ENCODE assay signal across 18 cellular contexts in genomic region chr10:15314482-15315070, GRCh38. TPM values are rescaled to one million over a fixed set of nuclear protein-coding genes. Genes with fewer than 3 reads are reported as not detected.
DNase-seq lines count a peak whose midpoint lies in the region; ATAC-seq, FAIRE-seq and TF ChIP-seq lines count a peak whose summit lies in the region.
"Had no signal": no experiment of that assay in that cellular context is flagged by ENCODE, and none has a peak within 500 bp of the region (broad histone marks: within the 10 kb centered on the region; RNA-seq: fewer than 3 reads in every experiment).

No MANE protein-coding gene starts in this region.

- no peak overlapping the region for H3K27ac Mint-ChIP-seq in astrocyte (ENCODE audit: unreplicated experiment)
- H3K27ac Mint-ChIP-seq: CD14-positive monocyte, IgD-negative memory B cell had no signal

- ATAC-seq in HG02642 (IDR thresholded peaks at IDR 0.05; ENCODE audit: poor library complexity, unreplicated experiment) (no peak), HG03354 (IDR thresholded peaks at IDR 0.05; ENCODE audit: poor library complexity, severe bottlenecking, unreplicated experiment) (no peak)
- ATAC-seq: A549, GM12878, HCT116, PC-3 had no signal

- no peak overlapping the region for H4K8ac ChIP-seq in trophoblast cell (ENCODE audit: low read depth, low read length)

- no peak overlapping the region for H2AFZ ChIP-seq in astrocyte (ENCODE audit: low read depth, low read length)
- no peak overlapping the region for H2AFZ ChIP-seq in endothelial cell of umbilical vein (ENCODE audit: low read depth, low read length)
- H2AFZ ChIP-seq in trophoblast cell (ENCODE audit: insufficient read depth, low read length, poor library complexity): no peak overlapping the region

- no peak overlapping the region for H3K23ac ChIP-seq in trophoblast cell (ENCODE audit: low read length)

- no CpG with 5 or more reads among the region's 17 CpGs for WGBS in trophoblast cell (ENCODE audit: extremely low coverage, insufficient coverage, insufficient read length)

- H3K27me3 ChIP-seq in BLaER1 (no peaks in the 10 kb centered on the region), astrocyte (ENCODE audit: insufficient read depth, low read length) (no peaks in the 10 kb centered on the region), endothelial cell of umbilical vein (ENCODE audit: control insufficient read depth in 2 of 2, insufficient read depth in 2 of 2, low read length in 2 of 2) (no peaks in the 10 kb centered on the region), trophoblast cell (ENCODE audit: insufficient read depth, low read length) (no peaks in the 10 kb centered on the region)

- H3K4ac ChIP-seq in trophoblast cell (ENCODE audit: low read depth, low read length): no peak overlapping the region

- H3K4me1 ChIP-seq in BLaER1: peaks cover 23% of the 10 kb centered on the region
- peaks cover 11% of the 10 kb centered on the region for H3K4me1 ChIP-seq in astrocyte (ENCODE audit: insufficient read depth, low read length)
- peaks cover 34% of the 10 kb centered on the region for H3K4me1 ChIP-seq in endothelial cell of umbilical vein (ENCODE audit: control insufficient read depth, extremely low read depth, insufficient read depth, low read length)
- peaks cover 13 to 18% of the 10 kb centered on the region in 2 experiments for H3K4me1 ChIP-seq in trophoblast cell (ENCODE audit: control insufficient read depth in 1 of 2, insufficient read depth in 2 of 2, low read length in 2 of 2)
- H3K4me1 ChIP-seq: A549 had no signal

- H3K36me3 ChIP-seq in BLaER1 (peaks cover 55% of the 10 kb centered on the region), astrocyte (ENCODE audit: insufficient read depth, low read length) (no peaks in the 10 kb centered on the region), endothelial cell of umbilical vein (ENCODE audit: control insufficient read depth in 2 of 2, extremely low read depth in 1 of 2, insufficient read depth in 2 of 2, low read length in 2 of 2) (no peaks in the 10 kb centered on the region), trophoblast cell (ENCODE audit: control insufficient read depth in 1 of 2, insufficient read depth in 2 of 2, low read length in 2 of 2) (no peaks in the 10 kb centered on the region)

- H3K14ac ChIP-seq in trophoblast cell (ENCODE audit: low read length): no peak overlapping the region

- H3K4me2 ChIP-seq in BLaER1: 0 out of 2 replicates have a peak overlapping the region, but pooled peaks have one; percentile 18
- H3K4me2 ChIP-seq in astrocyte (ENCODE audit: low read length): peak overlapping the region; percentile 69
- H3K4me2 ChIP-seq in endothelial cell of umbilical vein (ENCODE audit: insufficient read depth, low read length): no peak overlapping the region
- H3K4me2 ChIP-seq in trophoblast cell (ENCODE audit: low read length): no peak overlapping the region
- H3K4me2 ChIP-seq: A549 had no signal

- peaks cover 16% of the 10 kb centered on the region for H3K4me1 Mint-ChIP-seq in astrocyte (ENCODE audit: low read depth, unreplicated experiment)

- H3K4me3 Mint-ChIP-seq in astrocyte (ENCODE audit: unreplicated experiment): no peak overlapping the region
- H3K4me3 Mint-ChIP-seq: IgD-negative memory B cell had no signal

- BruUV-seq in endothelial cell of umbilical vein (replicated peaks; lab: Mats Ljungman, UMichigan): no TSS peak

- no peak overlapping the region for H3K4me3 ChIP-seq in BLaER1
- no peak overlapping the region for H3K4me3 ChIP-seq in astrocyte (ENCODE audit: insufficient read depth, low read depth, low read length)
- no peak overlapping the region for H3K4me3 ChIP-seq in endothelial cell of umbilical vein (replicated peaks in 1 of 3; ENCODE audit: insufficient read depth in 1 of 3, low read depth in 1 of 3, low read length in 3 of 3)
- H3K4me3 ChIP-seq in trophoblast cell (ENCODE audit: low read depth, low read length): no peak overlapping the region
- H3K4me3 ChIP-seq: A549, GM12878 had no signal

- no peaks in the 10 kb centered on the region for H3K9me3 Mint-ChIP-seq in astrocyte (ENCODE audit: unreplicated experiment)
- H3K9me3 Mint-ChIP-seq: IgD-negative memory B cell had no signal

- no peak for FAIRE-seq in astrocyte (lab: Jason Lieb, UNC)
- no peak for FAIRE-seq in endothelial cell of umbilical vein (lab: Jason Lieb, UNC)
- FAIRE-seq: A549, GM12878, GM18507 had no signal

- H3K9me3 ChIP-seq in BLaER1: no peaks in the 10 kb centered on the region
- H3K9me3 ChIP-seq in astrocyte (ENCODE audit: insufficient read depth, low read depth, low read length): no peaks in the 10 kb centered on the region
- no peaks in the 10 kb centered on the region for H3K9me3 ChIP-seq in endothelial cell of umbilical vein (replicated peaks; ENCODE audit: control insufficient read depth, insufficient read depth, low read length)
- H3K9me3 ChIP-seq in trophoblast cell (ENCODE audit: insufficient read depth, low read depth, low read length): no peaks in the 10 kb centered on the region
- H3K9me3 ChIP-seq: A549 had no signal

- H4K20me1 ChIP-seq in BLaER1 (peaks cover 49% of the 10 kb centered on the region), astrocyte (ENCODE audit: insufficient read depth, low read length) (peaks cover 72% of the 10 kb centered on the region), endothelial cell of umbilical vein (replicated peaks; ENCODE audit: control insufficient read depth, extremely low read depth, insufficient read depth, low read length) (no peaks in the 10 kb centered on the region)

- no peak overlapping the region for H2AK5ac ChIP-seq in trophoblast cell (ENCODE audit: low read length)

- H3K18ac ChIP-seq in trophoblast cell (ENCODE audit: low read length): peak overlapping the region; percentile 42

- no peak for TF ChIP-seq POLR2A in endothelial cell of umbilical vein (IDR thresholded peaks at IDR 0.05; ENCODE audit: low read depth, low read length)

- H2BK5ac ChIP-seq in trophoblast cell (ENCODE audit: low read depth, low read length, poor library complexity): no peak overlapping the region

- no peak overlapping the region for H2BK12ac ChIP-seq in trophoblast cell (ENCODE audit: low read length)

- POLR2A ChIA-PET in endothelial cell of umbilical vein (lab: Charles Lee): no interaction called here

- H2BK120ac ChIP-seq in trophoblast cell (ENCODE audit: insufficient read depth, low read length, poor library complexity): no peak overlapping the region

- TF ChIP-seq CTCF in astrocyte (IDR thresholded peaks at IDR 0.05; ENCODE audit: insufficient read depth, low read depth, low read length) (no peak), endothelial cell of umbilical vein (IDR thresholded peaks at IDR 0.05; ENCODE audit: extremely low read depth in 1 of 2, insufficient read depth in 1 of 2, low read depth in 1 of 2, low read length in 2 of 2) (no peak)

- DNase-seq in astrocyte (ENCODE audit: low read depth) (no peak), endothelial cell of umbilical vein (ENCODE audit: low read depth, low spot score) (no peak), trophoblast cell (no peak), DMS79 (lab: John Stamatoyannopoulos, UW) (no peak)
- DNase-seq: DMS53, NCI-H226, NCI-H526 treated with DMSO at 0.1 percent for 48 hours, PC-3 had no signal

- H3K9me1 ChIP-seq in endothelial cell of umbilical vein (replicated peaks; ENCODE audit: control insufficient read depth, extremely low read depth, insufficient read depth, low read length): no peaks in the 10 kb centered on the region

- no peak overlapping the region for H4K91ac ChIP-seq in trophoblast cell (ENCODE audit: low read depth, low read length)

- CTCF ChIA-PET in endothelial cell of umbilical vein (lab: Charles Lee): interaction anchor here (1.2 to 1.6 kb wide), 2 partner anchors 14 to 24 kb away, joined by 3 read pairs; no protein-coding TSS in a partner anchor

- no peaks in the 10 kb centered on the region for H3K27me3 Mint-ChIP-seq in astrocyte (ENCODE audit: low read depth, unreplicated experiment)

- peaks cover 58% of the 10 kb centered on the region for H3K79me2 ChIP-seq in astrocyte (ENCODE audit: insufficient read depth, low read length)
- H3K79me2 ChIP-seq in endothelial cell of umbilical vein (ENCODE audit: control insufficient read depth, insufficient read depth, low read length): peaks cover 70% of the 10 kb centered on the region
- no peaks in the 10 kb centered on the region for H3K79me2 ChIP-seq in trophoblast cell (ENCODE audit: control insufficient read depth, insufficient read depth, low read length, poor library complexity)

- no peak overlapping the region for H3K27ac ChIP-seq in BLaER1
- H3K27ac ChIP-seq in astrocyte (ENCODE audit: low read depth, low read length): no peak overlapping the region
- H3K27ac ChIP-seq in endothelial cell of umbilical vein (ENCODE audit: insufficient read depth, low read depth, low read length): peak overlapping the region; percentile 42
- no peak overlapping the region for H3K27ac ChIP-seq in trophoblast cell (ENCODE audit: low read depth, low read length)
- H3K27ac ChIP-seq: A549 had no signal

- no peak overlapping the region for H4K12ac ChIP-seq in trophoblast cell (ENCODE audit: low read depth, low read length)

- H3K9ac ChIP-seq in BLaER1: no peak overlapping the region
- no peak overlapping the region for H3K9ac ChIP-seq in astrocyte (ENCODE audit: low read length)
- peak overlapping the region; percentile 12 for H3K9ac ChIP-seq in endothelial cell of umbilical vein (replicated peaks; ENCODE audit: extremely low read depth, insufficient read depth, low read length)
- no peak overlapping the region for H3K9ac ChIP-seq in trophoblast cell (ENCODE audit: low read length)

- H3K36me3 Mint-ChIP-seq in astrocyte (ENCODE audit: low read depth, unreplicated experiment): peaks cover 10% of the 10 kb centered on the region
- H3K36me3 Mint-ChIP-seq: CD14-positive monocyte, IgD-negative memory B cell had no signal

- intact Hi-C loops in endothelial cell of umbilical vein (cut with micrococcal nuclease): loop anchor here (5.0 kb wide), 1 partner anchor 53 kb away; no protein-coding TSS in a partner anchor

- dilution Hi-C loops in endothelial cell of umbilical vein (cut with MboI; ENCODE audit: extremely low pct_ligation_motif_present, low sequenced_read_pairs): no loop called here

- H3K79me1 ChIP-seq in trophoblast cell (ENCODE audit: low read length): no peaks in the 10 kb centered on the region

TF ChIP-seq in endothelial cell of umbilical vein, 7 proteins besides CTCF, POLR2A, EP300 and RAD21 (continues in another document):
- no peak for TF ChIP-seq JUN (IDR thresholded peaks at IDR 0.05; ENCODE audit: borderline replicate concordance, insufficient read depth, insufficient read length, low read depth)

RNA-seq across cellular contexts. Expression of gene FAM171A1, which starts 56.5 kb away (rescaled TPM):
- total RNA-seq in astrocyte (51.9 TPM in 2 replicates), endothelial cell of umbilical vein (75.8 and 81.8 TPM in 2 replicates)
- 55.4 and 56.3 TPM in 2 replicates for polyA plus RNA-seq in endothelial cell of umbilical vein
- polyA plus RNA-seq in endothelial cell of umbilical vein (2011; cell fraction: cytosol; rRNA removed): 60.9 and 66.3 TPM in 2 replicates
- polyA plus RNA-seq in endothelial cell of umbilical vein (2011; cell fraction: nucleus; rRNA removed): 43.5 and 49.1 TPM in 2 replicates
- 77.1 and 85.9 TPM in 2 replicates for polyA plus RNA-seq in endothelial cell of umbilical vein (2012)
- 53.5 and 54.7 TPM in 2 replicates for polyA minus RNA-seq in endothelial cell of umbilical vein
- polyA minus RNA-seq in endothelial cell of umbilical vein (2011; cell fraction: cytosol; rRNA and poly(A)+ RNA removed): not detected
- 23.6 and 26.6 TPM in 2 replicates for polyA minus RNA-seq in endothelial cell of umbilical vein (2011; cell fraction: nucleus; rRNA and poly(A)+ RNA removed)
- 31.2 and 31.3 TPM in 2 replicates for polyA plus RNA-seq in trophoblast cell (2013)
- total RNA-seq: HT-29 had no signal
- polyA plus RNA-seq: CD14-positive monocyte had no signal

Comparison
In these comparisons a context has a peak if more than half of its experiments do, and no peak if none do; other contexts are left out.
1. H3K4me2 ChIP-seq: peak in BLaER1 (single experiment) and astrocyte (single experiment); none in endothelial cell of umbilical vein (single experiment) and trophoblast cell (single experiment).